ENCODE assay signal across 12 cellular contexts in genomic region chr4:153067376-153067775, GRCh38.
DNase-seq lines count a peak whose midpoint lies in the region; ATAC-seq, FAIRE-seq and TF ChIP-seq lines count a peak whose summit lies in the region.
"Had no signal": no experiment of that assay in that cellular context is flagged by ENCODE, and none has a peak within 500 bp of the region (broad histone marks: within the 10 kb centered on the region; RNA-seq: fewer than 3 reads in every experiment).

No MANE protein-coding gene starts in this region.

- no peak for TF ChIP-seq CTCF in HepG2 (CRISPR knock-in tag; IDR thresholded peaks at IDR 0.05)
- TF ChIP-seq CTCF in natural killer cell (IDR thresholded peaks at IDR 0.05) = no peak

- H3K4me2 ChIP-seq in HepG2 (ENCODE audit: low read depth, low read length) = peak overlapping the region; percentile 93
- H3K4me2 ChIP-seq: BLaER1 treated with 17β-estradiol and CSF1 and Interleukin-3, amounts not matched to agents 10 nM and 100 nM had no signal

- no peaks in the 10 kb centered on the region for H3K9me3 Mint-ChIP-seq in natural killer cell
- H3K9me3 Mint-ChIP-seq in activated T-cell treated with anti-CD3 and anti-CD28 coated beads, Interleukin-2, amount 50 U/mL, for 72 hours = peaks cover 0 to 2% of the 10 kb centered on the region in 2 donors

- no peaks in the 10 kb centered on the region for H3K36me3 Mint-ChIP-seq in natural killer cell
- no peaks in the 10 kb centered on the region for H3K36me3 Mint-ChIP-seq in activated T-cell treated with anti-CD3 and anti-CD28 coated beads, Interleukin-2, amount 50 U/mL, for 72 hours (ENCODE audit: insufficient read depth in 2 of 2)

- H3K9me3 ChIP-seq in HepG2 (ENCODE audit: low read length) = no peaks in the 10 kb centered on the region

- in situ Hi-C loops in HepG2 (cut with HindIII; ENCODE audit: extremely low pct_ligation_motif_present, low pct_unique_long_range_greater_than_20kb) = no loop called here

- H3K27me3 ChIP-seq in HepG2 (ENCODE audit: control insufficient read depth in 1 of 2, insufficient read depth in 2 of 2, low read length in 2 of 2) = no peaks in the 10 kb centered on the region
- H3K27me3 ChIP-seq: BLaER1 treated with 17β-estradiol and CSF1 and Interleukin-3, amounts not matched to agents 10 nM and 100 nM had no signal

- H3K27me3 Mint-ChIP-seq in natural killer cell (ENCODE audit: low read depth in 2 of 2) = no peaks in the 10 kb centered on the region
- no peaks in the 10 kb centered on the region for H3K27me3 Mint-ChIP-seq in activated T-cell treated with anti-CD3 and anti-CD28 coated beads, Interleukin-2, amount 50 U/mL, for 72 hours (ENCODE audit: low read depth)

- POLR2A ChIA-PET in HepG2 (lab: Yijun Ruan, JAX) = no interaction called here

- no peak overlapping the region for H3K4me3 Mint-ChIP-seq in natural killer cell
- no peak overlapping the region for H3K4me3 Mint-ChIP-seq in activated T-cell treated with anti-CD3 and anti-CD28 coated beads, Interleukin-2, amount 50 U/mL, for 72 hours

- no peaks in the 10 kb centered on the region for H3K79me2 ChIP-seq in HepG2 (ENCODE audit: insufficient read depth, low read length)

- H3K9ac ChIP-seq in HepG2 (ENCODE audit: insufficient read depth, low read depth, low read length) = no peak overlapping the region; the same call in 1 of the 2 replicates
- H3K9ac ChIP-seq: BLaER1 treated with 17β-estradiol and CSF1 and Interleukin-3, amounts not matched to agents 10 nM and 100 nM had no signal

- H3K27ac ChIP-seq in HepG2 (ENCODE audit: extremely low read length, insufficient read depth, low read length) = peak overlapping the region; percentile 66
- H3K27ac ChIP-seq: BLaER1 treated with 17β-estradiol and CSF1 and Interleukin-3, amounts not matched to agents 10 nM and 100 nM had no signal

- H3K27ac Mint-ChIP-seq in natural killer cell = no peak overlapping the region
- H3K27ac Mint-ChIP-seq in activated T-cell treated with anti-CD3 and anti-CD28 coated beads, Interleukin-2, amount 50 U/mL, for 72 hours = no peak overlapping the region

- no CpG with 5 or more reads among the region's 1 CpG for WGBS in HepG2 (ENCODE audit: low lambda C conversion rate)

- TF ChIP-seq RAD21 in HepG2 (CRISPR knock-in tag; IDR thresholded peaks at IDR 0.05) = 0 out of 2 replicates have a peak, but pooled peaks have one; percentile 23

- H4K20me1 ChIP-seq in HepG2 (ENCODE audit: insufficient read depth, low read length) = no peaks in the 10 kb centered on the region
- H4K20me1 ChIP-seq: BLaER1 treated with 17β-estradiol and CSF1 and Interleukin-3, amounts not matched to agents 10 nM and 100 nM had no signal

- TF ChIP-seq EP300 in HepG2 (IDR thresholded peaks at IDR 0.05; ENCODE audit: low read depth in 2 of 2, low read length in 2 of 2) = peak in 1 of 2 experiments; percentile 74; a peak in 1 of 4 replicates
- TF ChIP-seq EP300 in HepG2 (CRISPR knock-in tag; IDR thresholded peaks at IDR 0.05; ENCODE audit: borderline replicate concordance) = no peak; the same call in 1 of the 2 replicates

- no peak overlapping the region for H2AFZ ChIP-seq in HepG2 (ENCODE audit: low read length)

- H3K4me3 ChIP-seq in HepG2 (replicated peaks in 1 of 3; ENCODE audit: insufficient read depth in 1 of 3, low read depth in 2 of 3, low read length in 3 of 3) = peak overlapping the region in 2 of 3 experiments; percentile 55 to 57; a peak in 3 of 6 replicates
- H3K4me3 ChIP-seq: BLaER1 treated with 17β-estradiol and CSF1 and Interleukin-3, amounts not matched to agents 10 nM and 100 nM had no signal

- FAIRE-seq in HepG2 (lab: Jason Lieb, UNC) = peak; percentile 97

- peak; percentile 91 for ATAC-seq in HepG2
- ATAC-seq in GM18873 (IDR thresholded peaks at IDR 0.05; ENCODE audit: low FRiP score, unreplicated experiment) = no peak
- no peak for ATAC-seq in natural killer cell
- ATAC-seq in activated T-cell treated with anti-CD3 and anti-CD28 coated beads, Interleukin-2, amount 50 U/mL, for 72 hours (replicated peaks in 1 of 2) = no peak

- CTCF ChIA-PET in HepG2 (lab: Yijun Ruan, JAX; ENCODE audit: low intra/inter-chr PET ratio, low total read pairs) = no interaction called here

- BruUV-seq in HepG2 (replicated peaks; lab: Mats Ljungman, UMichigan) = no TSS peak

- 0 out of 4 replicates have a peak, but pooled peaks of 1 of the 2 experiments have one; percentile 24 for TF ChIP-seq POLR2A in HepG2 (IDR thresholded peaks at IDR 0.05; ENCODE audit: insufficient read depth in 1 of 2, low read depth in 2 of 2, low read length in 2 of 2)

- H3K36me3 ChIP-seq in HepG2 (replicated peaks in 1 of 2; ENCODE audit: control insufficient read depth in 1 of 2, insufficient read depth in 2 of 2, low read length in 2 of 2) = no peaks in the 10 kb centered on the region
- H3K36me3 ChIP-seq: BLaER1 treated with 17β-estradiol and CSF1 and Interleukin-3, amounts not matched to agents 10 nM and 100 nM had no signal

- H3K4me1 ChIP-seq in HepG2 (ENCODE audit: insufficient read depth, low read length) = peaks cover 61% of the 10 kb centered on the region
- H3K4me1 ChIP-seq: BLaER1 treated with 17β-estradiol and CSF1 and Interleukin-3, amounts not matched to agents 10 nM and 100 nM had no signal

- intact Hi-C loops in HepG2 (cut with micrococcal nuclease; ENCODE audit: unreplicated experiment) (loop anchor here (10.0 kb wide), 1 partner anchor 57 kb away; no protein-coding TSS in a partner anchor), natural killer cell (cut with micrococcal nuclease) (no loop called here)

- DNase-seq in COLO668 (lab: John Stamatoyannopoulos, UW; ENCODE audit: unreplicated experiment) (peak; percentile 20), HT-29 (ENCODE audit: low spot score) (peak; percentile 83), astrocyte of the hippocampus (ENCODE audit: low read depth, low spot score) (peak; percentile 62), HepG2 (ENCODE audit: low spot score) (peak; percentile 85), natural killer cell (no peak)
- no peak for DNase-seq in activated CD4-positive, CD25-positive, alpha-beta regulatory T cell (lab: John Stamatoyannopoulos, UW)
- no peak for DNase-seq in activated T-cell treated with anti-CD3 and anti-CD28 coated beads, Interleukin-2, amount 50 U/mL, for 72 hours
- DNase-seq: activated naive CD4-positive, alpha-beta T cell treated with anti-CD3 and anti-CD28 coated beads, Interleukin-2, amount 50 U/mL, for 16 hours; posterior cingulate gyrus; RPMI8226 had no signal

- H3K4me1 Mint-ChIP-seq in natural killer cell = no peaks in the 10 kb centered on the region
- no peaks in the 10 kb centered on the region for H3K4me1 Mint-ChIP-seq in activated T-cell treated with anti-CD3 and anti-CD28 coated beads, Interleukin-2, amount 50 U/mL, for 72 hours (ENCODE audit: low read depth)

TF ChIP-seq in HepG2, 621 proteins besides CTCF, POLR2A, EP300 and RAD21 (continues in another document):
- TF ChIP-seq ZNF562 (CRISPR knock-in tag; IDR thresholded peaks at IDR 0.05; ENCODE audit: borderline replicate concordance) (no peak), CERS6 (CRISPR knock-in tag; IDR thresholded peaks at IDR 0.05) (no peak), KAT7 (CRISPR knock-in tag; IDR thresholded peaks at IDR 0.05; ENCODE audit: borderline replicate concordance) (no peak), ZNF629 (CRISPR knock-in tag; conservative IDR thresholded peaks at IDR 0.05) (no peak), ZNF225 (CRISPR knock-in tag; IDR thresholded peaks at IDR 0.05) (no peak)
- TF ChIP-seq, protein P1, sequence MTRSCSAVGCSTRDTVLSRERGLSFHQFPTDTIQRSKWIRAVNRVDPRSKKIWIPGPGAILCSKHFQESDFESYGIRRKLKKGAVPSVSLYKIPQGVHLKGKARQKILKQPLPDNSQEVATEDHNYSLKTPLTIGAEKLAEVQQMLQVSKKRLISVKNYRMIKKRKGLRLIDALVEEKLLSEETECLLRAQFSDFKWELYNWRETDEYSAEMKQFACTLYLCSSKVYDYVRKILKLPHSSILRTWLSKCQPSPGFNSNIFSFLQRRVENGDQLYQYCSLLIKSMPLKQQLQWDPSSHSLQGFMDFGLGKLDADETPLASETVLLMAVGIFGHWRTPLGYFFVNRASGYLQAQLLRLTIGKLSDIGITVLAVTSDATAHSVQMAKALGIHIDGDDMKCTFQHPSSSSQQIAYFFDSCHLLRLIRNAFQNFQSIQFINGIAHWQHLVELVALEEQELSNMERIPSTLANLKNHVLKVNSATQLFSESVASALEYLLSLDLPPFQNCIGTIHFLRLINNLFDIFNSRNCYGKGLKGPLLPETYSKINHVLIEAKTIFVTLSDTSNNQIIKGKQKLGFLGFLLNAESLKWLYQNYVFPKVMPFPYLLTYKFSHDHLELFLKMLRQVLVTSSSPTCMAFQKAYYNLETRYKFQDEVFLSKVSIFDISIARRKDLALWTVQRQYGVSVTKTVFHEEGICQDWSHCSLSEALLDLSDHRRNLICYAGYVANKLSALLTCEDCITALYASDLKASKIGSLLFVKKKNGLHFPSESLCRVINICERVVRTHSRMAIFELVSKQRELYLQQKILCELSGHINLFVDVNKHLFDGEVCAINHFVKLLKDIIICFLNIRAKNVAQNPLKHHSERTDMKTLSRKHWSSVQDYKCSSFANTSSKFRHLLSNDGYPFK (CRISPR knock-in tag; IDR thresholded peaks at IDR 0.05; ENCODE audit: borderline replicate concordance) = no peak

Comparison
In these comparisons a context has a peak if more than half of its experiments do, and no peak if none do; other contexts are left out.
1. DNase-seq: peak in COLO668 (single experiment), HT-29 (single experiment), astrocyte of the hippocampus (single experiment) and HepG2 (single experiment); none in natural killer cell (single experiment), activated CD4-positive, CD25-positive, alpha-beta regulatory T cell (0 of 4) and activated T-cell treated with anti-CD3 and anti-CD28 coated beads, Interleukin-2, amount 50 U/mL, for 72 hours (0 of 2).